2 cellular contexts compared by ENCODE assay signal in the genomic region with DNA sequence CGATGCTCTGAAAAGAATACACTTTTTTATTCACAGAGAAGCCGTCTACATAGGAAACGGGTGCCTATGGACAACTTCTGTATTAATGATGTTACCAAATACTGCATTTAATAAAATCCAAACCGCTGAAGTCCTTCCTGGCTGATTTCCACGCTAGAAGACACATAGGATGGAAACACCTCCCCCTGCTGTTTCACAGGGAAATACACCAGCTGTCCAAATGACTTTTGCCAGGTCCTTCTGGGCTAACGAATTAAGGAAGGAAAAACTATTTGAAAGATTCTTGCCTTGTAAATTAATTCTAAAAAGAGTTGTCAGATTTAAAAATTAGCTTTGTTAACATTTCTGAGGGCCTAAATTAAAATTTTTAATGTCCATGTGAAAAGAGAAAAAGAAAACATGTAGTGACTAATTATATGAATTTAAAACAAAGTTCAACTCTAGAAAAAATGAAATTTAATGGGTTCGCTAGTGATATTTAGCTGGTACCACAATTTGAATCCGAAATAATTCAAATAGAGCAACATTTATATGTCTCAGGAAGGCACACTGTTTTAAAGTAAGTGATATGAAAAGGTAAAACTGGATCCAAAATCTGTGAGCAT.
TF ChIP-seq lines count a peak whose summit lies in the region.

No MANE protein-coding gene starts in this region.

TF ChIP-seq in GM23338, 12 proteins besides CTCF, POLR2A, EP300 and RAD21 (continued from another document):
- TF ChIP-seq, protein P1, sequence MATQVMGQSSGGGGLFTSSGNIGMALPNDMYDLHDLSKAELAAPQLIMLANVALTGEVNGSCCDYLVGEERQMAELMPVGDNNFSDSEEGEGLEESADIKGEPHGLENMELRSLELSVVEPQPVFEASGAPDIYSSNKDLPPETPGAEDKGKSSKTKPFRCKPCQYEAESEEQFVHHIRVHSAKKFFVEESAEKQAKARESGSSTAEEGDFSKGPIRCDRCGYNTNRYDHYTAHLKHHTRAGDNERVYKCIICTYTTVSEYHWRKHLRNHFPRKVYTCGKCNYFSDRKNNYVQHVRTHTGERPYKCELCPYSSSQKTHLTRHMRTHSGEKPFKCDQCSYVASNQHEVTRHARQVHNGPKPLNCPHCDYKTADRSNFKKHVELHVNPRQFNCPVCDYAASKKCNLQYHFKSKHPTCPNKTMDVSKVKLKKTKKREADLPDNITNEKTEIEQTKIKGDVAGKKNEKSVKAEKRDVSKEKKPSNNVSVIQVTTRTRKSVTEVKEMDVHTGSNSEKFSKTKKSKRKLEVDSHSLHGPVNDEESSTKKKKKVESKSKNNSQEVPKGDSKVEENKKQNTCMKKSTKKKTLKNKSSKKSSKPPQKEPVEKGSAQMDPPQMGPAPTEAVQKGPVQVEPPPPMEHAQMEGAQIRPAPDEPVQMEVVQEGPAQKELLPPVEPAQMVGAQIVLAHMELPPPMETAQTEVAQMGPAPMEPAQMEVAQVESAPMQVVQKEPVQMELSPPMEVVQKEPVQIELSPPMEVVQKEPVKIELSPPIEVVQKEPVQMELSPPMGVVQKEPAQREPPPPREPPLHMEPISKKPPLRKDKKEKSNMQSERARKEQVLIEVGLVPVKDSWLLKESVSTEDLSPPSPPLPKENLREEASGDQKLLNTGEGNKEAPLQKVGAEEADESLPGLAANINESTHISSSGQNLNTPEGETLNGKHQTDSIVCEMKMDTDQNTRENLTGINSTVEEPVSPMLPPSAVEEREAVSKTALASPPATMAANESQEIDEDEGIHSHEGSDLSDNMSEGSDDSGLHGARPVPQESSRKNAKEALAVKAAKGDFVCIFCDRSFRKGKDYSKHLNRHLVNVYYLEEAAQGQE (IDR thresholded peaks at IDR 0.05; ENCODE audit: unreplicated experiment): no peak
- TF ChIP-seq POLR2AphosphoS5 (IDR thresholded peaks at IDR 0.05; ENCODE audit: low read depth) (no peak), ETS1 (IDR thresholded peaks at IDR 0.05) (no peak)

TF ChIP-seq in liver, 16 proteins besides CTCF, POLR2A, EP300 and RAD21 (continued from another document):
- TF ChIP-seq RXRA (IDR thresholded peaks at IDR 0.05): no peak
- no peak for TF ChIP-seq TAF1 (conservative IDR thresholded peaks at IDR 0.05)
- no peak for TF ChIP-seq JUND (IDR thresholded peaks at IDR 0.05)
- TF ChIP-seq NR2F2 (IDR thresholded peaks at IDR 0.05): no peak
- no peak for TF ChIP-seq YY1 (IDR thresholded peaks at IDR 0.05)
- no peak for TF ChIP-seq GABPA (IDR thresholded peaks at IDR 0.05 in 1 of 2, conservative IDR thresholded peaks at IDR 0.05 in 1 of 2)
- no peak for TF ChIP-seq FOXA2 (IDR thresholded peaks at IDR 0.05)
- TF ChIP-seq, protein P2, sequence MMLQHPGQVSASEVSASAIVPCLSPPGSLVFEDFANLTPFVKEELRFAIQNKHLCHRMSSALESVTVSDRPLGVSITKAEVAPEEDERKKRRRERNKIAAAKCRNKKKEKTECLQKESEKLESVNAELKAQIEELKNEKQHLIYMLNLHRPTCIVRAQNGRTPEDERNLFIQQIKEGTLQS (IDR thresholded peaks at IDR 0.05): no peak
- TF ChIP-seq EGR1 (IDR thresholded peaks at IDR 0.05; ENCODE audit: low read depth in 2 of 2): no peak
